12 cellular contexts compared by ENCODE assay signal in the genomic region with DNA sequence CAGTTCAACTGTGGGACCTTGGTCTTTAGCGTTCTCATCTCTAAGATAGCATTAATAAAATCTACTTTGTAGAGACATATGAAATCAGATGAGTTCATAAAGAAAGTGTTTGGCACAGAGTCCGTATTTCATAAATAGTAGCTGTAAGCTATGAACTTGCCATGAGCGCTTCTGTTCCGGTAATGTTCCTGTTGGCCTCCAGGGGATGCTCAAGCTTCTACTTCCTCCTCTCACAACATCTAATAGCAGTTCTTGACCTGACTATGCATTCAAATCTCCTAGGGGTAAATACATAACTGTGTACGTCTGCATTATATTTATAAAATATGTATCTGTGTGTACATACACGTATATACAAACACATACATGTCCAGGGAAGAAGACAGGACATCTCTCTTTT.
DNase-seq lines count a peak whose midpoint lies in the region; ATAC-seq and TF ChIP-seq lines count a peak whose summit lies in the region.
"Had no signal": no experiment of that assay in that cellular context is flagged by ENCODE, and none has a peak within 500 bp of the region (broad histone marks: within the 10 kb centered on the region; RNA-seq: fewer than 3 reads in every experiment).

No MANE protein-coding gene starts in this region.

- CTCF ChIA-PET in AG04449 (lab: Yijun Ruan, JAX), result interaction anchor here (0.9 to 2.4 kb wide), 5 partner anchors 9 to 172 kb away, joined by 3 to 17 read pairs (median 3); no protein-coding TSS in a partner anchor

- no peak for DNase-seq in AG04449 (ENCODE audit: low read depth, low spot score)
- no peak for DNase-seq in GM13977 (ENCODE audit: low spot score)
- no peak for DNase-seq in foreskin fibroblast
- no peak for DNase-seq in SW480 (ENCODE audit: low spot score)
- no peak for DNase-seq in colonic mucosa
- no peak for DNase-seq in glomerular visceral epithelial cell (ENCODE audit: extremely low spot score)
- no peak for DNase-seq in body of pancreas
- DNase-seq: activated gamma-delta T cell; DMS79; stimulated activated naive CD4-positive, alpha-beta T cell had no signal

- H3K4me1 ChIP-seq in OCI-LY3 (ENCODE audit: low read length) (peaks cover 7% of the 10 kb centered on the region), colonic mucosa (no peaks in the 10 kb centered on the region), body of pancreas (peaks cover 19% of the 10 kb centered on the region)

- H3K27me3 ChIP-seq in OCI-LY3 (ENCODE audit: low read depth, low read length), result peaks cover 33% of the 10 kb centered on the region
- H3K27me3 ChIP-seq in colonic mucosa, result no peaks in the 10 kb centered on the region
- H3K27me3 ChIP-seq in body of pancreas, result no peaks in the 10 kb centered on the region
- H3K27me3 ChIP-seq: neutrophil had no signal

- H3K9ac ChIP-seq in OCI-LY3 (ENCODE audit: low read length) (no peak overlapping the region), colonic mucosa (ENCODE audit: low read depth in 2 of 2, low read length in 2 of 2) (no peak overlapping the region)

- no peaks in the 10 kb centered on the region; the same call in 1 of the 2 replicates for H4K20me1 ChIP-seq in OCI-LY3 (ENCODE audit: insufficient read depth, low read length)

- H2AFZ ChIP-seq in OCI-LY3 (ENCODE audit: low read depth, low read length), result no peak overlapping the region

- whole genome bisulfite sequencing in body of pancreas, 2 donors, result 67 to 72% methylated on average over 6 of the region's 6 CpGs

- no peak overlapping the region for H3K4me2 ChIP-seq in OCI-LY3 (ENCODE audit: low read length)

- no peaks in the 10 kb centered on the region for H3K36me3 ChIP-seq in OCI-LY3 (replicated peaks; ENCODE audit: low read depth, low read length)
- H3K36me3 ChIP-seq in colonic mucosa, result no peaks in the 10 kb centered on the region
- no peaks in the 10 kb centered on the region for H3K36me3 ChIP-seq in body of pancreas (replicated peaks in 1 of 2; ENCODE audit: insufficient read depth in 1 of 2, low read depth in 2 of 2)
- H3K36me3 ChIP-seq: neutrophil had no signal

- intact Hi-C loops in colonic mucosa (cut with DNase I), result loop anchor here (10.0 kb wide), 1 partner anchor 148 kb away; no protein-coding TSS in a partner anchor
- intact Hi-C loops in body of pancreas (cut with DNase I), result no loop called here

- no peaks in the 10 kb centered on the region for H3K79me2 ChIP-seq in OCI-LY3 (ENCODE audit: low read length)

- TF ChIP-seq CTCF in AG04449 (IDR thresholded peaks at IDR 0.05; ENCODE audit: insufficient read depth, low read length, missing control alignments), result peak; percentile 33
- TF ChIP-seq CTCF in GM13977 (IDR thresholded peaks at IDR 0.05; ENCODE audit: extremely low read depth, insufficient read depth, missing control alignments), result peak; percentile 44
- TF ChIP-seq CTCF in OCI-LY3 (IDR thresholded peaks at IDR 0.05; ENCODE audit: low read depth, low read length), result peak; percentile 52
- peak; percentile 50 for TF ChIP-seq CTCF in foreskin fibroblast (IDR thresholded peaks at IDR 0.05; ENCODE audit: low read depth, low read length)
- no peak for TF ChIP-seq CTCF in colonic mucosa (IDR thresholded peaks at IDR 0.05)
- TF ChIP-seq CTCF in body of pancreas (IDR thresholded peaks at IDR 0.05), result peak in 3 of 7 experiments; percentile 2 to 8 (median 8)

- POLR2A ChIA-PET in AG04449 (lab: Yijun Ruan, JAX), result no interaction called here

- in situ Hi-C loops in GM13977 (cut with MboI; ENCODE audit: low pct_unique_long_range_greater_than_20kb, low sequenced_read_pairs, unreplicated experiment), result no loop called here

- H3K9me3 ChIP-seq in OCI-LY3 (ENCODE audit: insufficient read depth, low read length) (no peaks in the 10 kb centered on the region), colonic mucosa (no peaks in the 10 kb centered on the region), body of pancreas (no peaks in the 10 kb centered on the region)
- H3K9me3 ChIP-seq: neutrophil had no signal

- H3K27ac ChIP-seq in OCI-LY3 (ENCODE audit: low read length), result no peak overlapping the region
- no peak overlapping the region for H3K27ac ChIP-seq in colonic mucosa
- no peak overlapping the region for H3K27ac ChIP-seq in body of pancreas
- H3K27ac ChIP-seq: neutrophil had no signal

- H3K4me3 ChIP-seq in AG04449 (ENCODE audit: low read depth, low read length), result no peak overlapping the region
- no peak overlapping the region for H3K4me3 ChIP-seq in OCI-LY3 (ENCODE audit: low read length)
- H3K4me3 ChIP-seq in foreskin fibroblast (ENCODE audit: low read depth in 1 of 2, low read length in 2 of 2), result no peak overlapping the region
- H3K4me3 ChIP-seq in colonic mucosa, result no peak overlapping the region
- H3K4me3 ChIP-seq in body of pancreas, result no peak overlapping the region

- no peak for TF ChIP-seq POLR2A in body of pancreas (IDR thresholded peaks at IDR 0.05)

- no peak for ATAC-seq in body of pancreas
